Comparison of ENCODE assay signal across 21 cellular contexts in the genomic region with DNA sequence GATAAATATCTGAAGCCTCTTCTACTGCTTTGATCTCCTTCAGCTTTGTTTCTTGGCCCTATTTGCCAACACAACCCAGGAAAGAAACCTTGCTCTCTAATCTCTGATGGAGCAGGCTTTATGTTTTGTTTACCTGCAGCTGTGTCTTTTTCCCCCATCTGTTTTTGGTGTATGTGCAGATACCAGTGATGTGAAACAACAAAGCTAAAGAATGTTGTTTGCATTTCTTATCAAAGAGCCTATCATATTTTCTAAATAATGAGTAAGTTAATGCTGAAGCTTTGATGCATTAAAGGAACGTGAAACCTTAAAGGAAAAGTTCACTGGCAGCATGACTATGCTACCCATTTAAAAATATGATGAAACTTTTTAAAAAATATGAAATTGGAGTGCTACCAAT.
A peak's percentile ranks its signal among the peaks of the same experiment; 100 is the strongest.
DNase-seq lines count a peak whose midpoint lies in the region; ATAC-seq, FAIRE-seq and TF ChIP-seq lines count a peak whose summit lies in the region.
"Had no signal": no experiment of that assay in that cellular context is flagged by ENCODE, and none has a peak within 500 bp of the region (broad histone marks: within the 10 kb centered on the region; RNA-seq: fewer than 3 reads in every experiment).

No MANE protein-coding gene starts in this region.

- H4K8ac ChIP-seq in IMR-90 (ENCODE audit: low read depth in 2 of 2, low read length in 2 of 2), result no peak overlapping the region

- TF ChIP-seq POLR2A in HepG2 (IDR thresholded peaks at IDR 0.05; ENCODE audit: insufficient read depth in 1 of 2, low read depth in 2 of 2, low read length in 2 of 2) (no peak), right lobe of liver (IDR thresholded peaks at IDR 0.05) (no peak), IMR-90 (IDR thresholded peaks at IDR 0.05; ENCODE audit: low read depth, low read length) (no peak)

- H2AFZ ChIP-seq in HepG2 (ENCODE audit: low read length), result no peak overlapping the region
- no peak overlapping the region for H2AFZ ChIP-seq in IMR-90 (replicated peaks; ENCODE audit: low read length, poor library complexity)
- H2AFZ ChIP-seq: GM23248 had no signal

- H3K36me3 Mint-ChIP-seq in WTC11 (no peaks in the 10 kb centered on the region), immature natural killer cell (no peaks in the 10 kb centered on the region)
- H3K36me3 Mint-ChIP-seq in activated CD8-positive, alpha-beta T cell treated with anti-CD3 and anti-CD28 coated beads, Interleukin-2, amount 10 ng/mL, durations not matched to agents 7 days and 5 days (ENCODE audit: low read depth), result no peaks in the 10 kb centered on the region
- H3K36me3 Mint-ChIP-seq: CD4-positive, alpha-beta memory T cell had no signal

- no peaks in the 10 kb centered on the region for H3K27me3 ChIP-seq in HepG2 (ENCODE audit: control insufficient read depth in 1 of 2, insufficient read depth in 2 of 2, low read length in 2 of 2)
- no peaks in the 10 kb centered on the region for H3K27me3 ChIP-seq in right lobe of liver
- H3K27me3 ChIP-seq in IMR-90 (ENCODE audit: control insufficient read depth, insufficient read depth, low read length), result no peaks in the 10 kb centered on the region
- no peaks in the 10 kb centered on the region for H3K27me3 ChIP-seq in lower lobe of right lung (ENCODE audit: low read depth)

- peak; percentile 63 for DNase-seq in HepG2 (ENCODE audit: low spot score)
- no peak for DNase-seq in right lobe of liver
- no peak for DNase-seq in IMR-90
- DNase-seq in WTC11 (ENCODE audit: low spot score), result no peak
- no peak for DNase-seq in lower lobe of right lung
- no peak for DNase-seq in immature natural killer cell
- no peak for DNase-seq in activated CD8-positive, alpha-beta T cell treated with anti-CD3 and anti-CD28 coated beads, Interleukin-2, amount 10 ng/mL, durations not matched to agents 7 days and 5 days
- DNase-seq: 8988T; C1 segment of cervical spinal cord; Calu3; CD4-positive, alpha-beta memory T cell; COR-L47; DMS79; EL; GDM1; GM23248; H7; HCEC 1CT had no signal

- H4K91ac ChIP-seq in IMR-90 (ENCODE audit: insufficient read depth, low read depth, low read length), result no peak overlapping the region

- H3K4me3 ChIP-seq in HepG2 (replicated peaks in 1 of 3; ENCODE audit: insufficient read depth in 1 of 3, low read depth in 2 of 3, low read length in 3 of 3), result no peak overlapping the region
- H3K4me3 ChIP-seq in right lobe of liver, result no peak overlapping the region
- H3K4me3 ChIP-seq in IMR-90 (ENCODE audit: insufficient read depth, low read depth, low read length), result no peak overlapping the region
- no peak overlapping the region for H3K4me3 ChIP-seq in lower lobe of right lung
- H3K4me3 ChIP-seq: GM12878, GM23248 had no signal

- in situ Hi-C loops in HepG2 (cut with HindIII; ENCODE audit: extremely low pct_ligation_motif_present, low pct_unique_long_range_greater_than_20kb), result loop anchor here (10.0 to 25.0 kb wide), 3 partner anchors 144 to 532 kb away; no protein-coding TSS in a partner anchor
- in situ Hi-C loops in IMR-90 (cut with MboI; ENCODE audit: low sequenced_read_pairs), result loop anchor here (10.0 kb wide), 4 partner anchors 124 to 554 kb away; partner anchors contain the start of gene NEK10

- FAIRE-seq in HepG2 (lab: Jason Lieb, UNC), result no peak
- FAIRE-seq: GM12878, GM19239, H1 had no signal

- H3K4me1 ChIP-seq in HepG2 (ENCODE audit: insufficient read depth, low read length) (peaks cover 69% of the 10 kb centered on the region), right lobe of liver (peaks cover 0 to 5% (median 1%) of the 10 kb centered on the region in 4 donors), IMR-90 (ENCODE audit: control insufficient read depth, insufficient read depth, low read length) (no peaks in the 10 kb centered on the region), lower lobe of right lung (no peaks in the 10 kb centered on the region)

- H3K27ac Mint-ChIP-seq in WTC11, result no peak overlapping the region
- H3K27ac Mint-ChIP-seq in immature natural killer cell, result no peak overlapping the region
- no peak overlapping the region for H3K27ac Mint-ChIP-seq in activated CD8-positive, alpha-beta T cell treated with anti-CD3 and anti-CD28 coated beads, Interleukin-2, amount 10 ng/mL, durations not matched to agents 7 days and 5 days
- H3K27ac Mint-ChIP-seq: CD4-positive, alpha-beta memory T cell had no signal

- H3K23ac ChIP-seq in IMR-90 (ENCODE audit: low read depth, low read length), result no peak overlapping the region

- H3K27me3 Mint-ChIP-seq in WTC11 (ENCODE audit: low read depth) (no peaks in the 10 kb centered on the region), immature natural killer cell (ENCODE audit: low read depth in 3 of 3) (peaks cover 0 to 5% (median 0%) of the 10 kb centered on the region in 3 donors)
- H3K27me3 Mint-ChIP-seq in activated CD8-positive, alpha-beta T cell treated with anti-CD3 and anti-CD28 coated beads, Interleukin-2, amount 10 ng/mL, durations not matched to agents 7 days and 5 days (ENCODE audit: low read depth), result no peaks in the 10 kb centered on the region

- no peak overlapping the region for H3K18ac ChIP-seq in IMR-90 (ENCODE audit: low read depth, low read length)

- CTCF ChIA-PET in HepG2 (lab: Yijun Ruan, JAX; ENCODE audit: low intra/inter-chr PET ratio, low total read pairs), result no interaction called here
- CTCF ChIA-PET in IMR-90 (lab: Yijun Ruan, JAX), result interaction anchor here (1.2 to 1.5 kb wide), 2 partner anchors 123 to 149 kb away, joined by 3 to 9 read pairs; no protein-coding TSS in a partner anchor
- CTCF ChIA-PET in WTC11 (lab: Charles Lee), result interaction anchor here (0.9 kb wide), 1 partner anchor 123 kb away, joined by 3 read pairs; no protein-coding TSS in a partner anchor
- CTCF ChIA-PET in activated CD8-positive, alpha-beta T cell treated with anti-CD3 and anti-CD28 coated beads, Interleukin-2, amount 10 ng/mL, durations not matched to agents 7 days and 5 days (lab: Charles Lee), result interaction anchor here (1.3 to 1.6 kb wide), 2 partner anchors 123 to 551 kb away, joined by 3 to 6 read pairs; no protein-coding TSS in a partner anchor

- H3K9ac ChIP-seq in HepG2 (ENCODE audit: insufficient read depth, low read depth, low read length) (no peak overlapping the region), IMR-90 (ENCODE audit: low read depth, low read length) (no peak overlapping the region)
- H3K9ac ChIP-seq: GM23248 had no signal

- no peak for TF ChIP-seq RAD21 in HepG2 (CRISPR knock-in tag; IDR thresholded peaks at IDR 0.05)
- no peak for TF ChIP-seq RAD21 in IMR-90 (IDR thresholded peaks at IDR 0.05; ENCODE audit: low read length)

- no peak overlapping the region for H2BK5ac ChIP-seq in IMR-90 (ENCODE audit: low read depth, low read length, poor library complexity, severe bottlenecking)

- no peak overlapping the region for H2BK120ac ChIP-seq in IMR-90 (ENCODE audit: low read depth, low read length)

- no peak overlapping the region for H3K56ac ChIP-seq in IMR-90 (ENCODE audit: extremely low read depth, insufficient read depth, low read length)

- H4K5ac ChIP-seq in IMR-90 (ENCODE audit: low read depth, low read length), result no peak overlapping the region

- no peak overlapping the region for H2AK5ac ChIP-seq in IMR-90 (ENCODE audit: low read depth, low read length)

- no TSS peak for BruUV-seq in HepG2 (replicated peaks; lab: Mats Ljungman, UMichigan)
- BruUV-seq in IMR-90 (replicated peaks; lab: Mats Ljungman, UMichigan), result no TSS peak

- H3K9me1 ChIP-seq in IMR-90 (ENCODE audit: insufficient read depth, low read length), result no peaks in the 10 kb centered on the region

- peak; percentile 30; the same call in 1 of the 3 replicates for ATAC-seq in HepG2
- no peak for ATAC-seq in right lobe of liver
- peak; percentile 30; the same call in 1 of the 2 replicates for ATAC-seq in IMR-90 (ENCODE audit: low read depth)
- ATAC-seq in WTC11, result no peak
- ATAC-seq in lower lobe of right lung, result no peak
- no peak for ATAC-seq in activated CD8-positive, alpha-beta T cell treated with anti-CD3 and anti-CD28 coated beads, Interleukin-2, amount 10 ng/mL, durations not matched to agents 7 days and 5 days
- ATAC-seq: GM12878 had no signal

- no peak for TF ChIP-seq CTCF in HepG2 (CRISPR knock-in tag; IDR thresholded peaks at IDR 0.05)
- no peak for TF ChIP-seq CTCF in right lobe of liver (IDR thresholded peaks at IDR 0.05)
- no peak for TF ChIP-seq CTCF in IMR-90 (conservative IDR thresholded peaks at IDR 0.05; ENCODE audit: low read depth, low read length)
- no peak for TF ChIP-seq CTCF in WTC11 (IDR thresholded peaks at IDR 0.05)
- TF ChIP-seq CTCF in lower lobe of right lung (IDR thresholded peaks at IDR 0.05), result no peak

- H3K27ac ChIP-seq in HepG2 (ENCODE audit: extremely low read length, insufficient read depth, low read length), result peak overlapping the region; percentile 46
- no peak overlapping the region for H3K27ac ChIP-seq in right lobe of liver
- no peak overlapping the region for H3K27ac ChIP-seq in IMR-90 (ENCODE audit: insufficient read depth, low read length)
- H3K27ac ChIP-seq in lower lobe of right lung, result no peak overlapping the region
- H3K27ac ChIP-seq: GM23248 had no signal

- no peaks in the 10 kb centered on the region for H3K79me1 ChIP-seq in IMR-90 (ENCODE audit: low read depth in 1 of 2, low read length in 2 of 2)

- no peak overlapping the region for H2AK9ac ChIP-seq in IMR-90 (replicated peaks; ENCODE audit: low read depth, low read length, poor library complexity)

- H3K4me1 Mint-ChIP-seq in WTC11 (peaks cover 2% of the 10 kb centered on the region), immature natural killer cell (no peaks in the 10 kb centered on the region)
- H3K4me1 Mint-ChIP-seq in activated CD8-positive, alpha-beta T cell treated with anti-CD3 and anti-CD28 coated beads, Interleukin-2, amount 10 ng/mL, durations not matched to agents 7 days and 5 days (ENCODE audit: low read depth), result no peaks in the 10 kb centered on the region
- H3K4me1 Mint-ChIP-seq: CD4-positive, alpha-beta memory T cell had no signal

- H2BK20ac ChIP-seq in IMR-90 (ENCODE audit: low read depth, low read length), result no peak overlapping the region

- peak in 1 of 2 experiments; percentile 87; a peak in 2 of 4 replicates for TF ChIP-seq EP300 in HepG2 (IDR thresholded peaks at IDR 0.05; ENCODE audit: low read depth in 2 of 2, low read length in 2 of 2)
- peak; percentile 60; the same call in 1 of the 2 replicates for TF ChIP-seq EP300 in HepG2 (CRISPR knock-in tag; IDR thresholded peaks at IDR 0.05; ENCODE audit: borderline replicate concordance)

- H3K4me3 Mint-ChIP-seq in WTC11 (no peak overlapping the region), immature natural killer cell (no peak overlapping the region)
- no peak overlapping the region for H3K4me3 Mint-ChIP-seq in activated CD8-positive, alpha-beta T cell treated with anti-CD3 and anti-CD28 coated beads, Interleukin-2, amount 10 ng/mL, durations not matched to agents 7 days and 5 days
- H3K4me3 Mint-ChIP-seq: CD4-positive, alpha-beta memory T cell had no signal

- H3K9me3 Mint-ChIP-seq in WTC11 (peaks cover 1% of the 10 kb centered on the region), immature natural killer cell (no peaks in the 10 kb centered on the region)
- no peaks in the 10 kb centered on the region for H3K9me3 Mint-ChIP-seq in activated CD8-positive, alpha-beta T cell treated with anti-CD3 and anti-CD28 coated beads, Interleukin-2, amount 10 ng/mL, durations not matched to agents 7 days and 5 days (ENCODE audit: insufficient read depth)
- H3K9me3 Mint-ChIP-seq: CD4-positive, alpha-beta memory T cell had no signal

- no peaks in the 10 kb centered on the region for H3K79me2 ChIP-seq in HepG2 (ENCODE audit: insufficient read depth, low read length)

- H3K14ac ChIP-seq in IMR-90 (replicated peaks; ENCODE audit: low read depth, low read length), result no peak overlapping the region

- dilution Hi-C loops in IMR-90 (cut with HindIII; ENCODE audit: low sequenced_read_pairs, unreplicated experiment), result no loop called here

- H3K4me2 ChIP-seq in HepG2 (ENCODE audit: low read depth, low read length) (no peak overlapping the region), IMR-90 (ENCODE audit: low read depth, low read length) (no peak overlapping the region)

- H4K20me1 ChIP-seq in HepG2 (ENCODE audit: insufficient read depth, low read length), result no peaks in the 10 kb centered on the region
- H4K20me1 ChIP-seq in IMR-90 (ENCODE audit: insufficient read depth, low read length), result no peaks in the 10 kb centered on the region

- intact Hi-C loops in HepG2 (cut with micrococcal nuclease; ENCODE audit: unreplicated experiment) (loop anchor here (10.0 kb wide), 1 partner anchor 524 kb away; no protein-coding TSS in a partner anchor), right lobe of liver (cut with DNase I) (no loop called here), IMR-90 (cut with micrococcal nuclease) (loop anchor here (5.0 kb wide), 1 partner anchor 232 kb away; no protein-coding TSS in a partner anchor), lower lobe of right lung (cut with DNase I) (loop anchor here (10.0 kb wide), 1 partner anchor 124 kb away; no protein-coding TSS in a partner anchor)

- H3K36me3 ChIP-seq in HepG2 (replicated peaks in 1 of 2; ENCODE audit: control insufficient read depth in 1 of 2, insufficient read depth in 2 of 2, low read length in 2 of 2), result no peaks in the 10 kb centered on the region; a peak in 1 of 5 replicates
- H3K36me3 ChIP-seq in right lobe of liver, result no peaks in the 10 kb centered on the region
- H3K36me3 ChIP-seq in IMR-90 (ENCODE audit: control insufficient read depth, insufficient read depth, low read length), result no peaks in the 10 kb centered on the region
- no peaks in the 10 kb centered on the region for H3K36me3 ChIP-seq in lower lobe of right lung

- POLR2A ChIA-PET in HepG2 (lab: Yijun Ruan, JAX), result interaction anchor here (0.9 to 1.1 kb wide), 3 partner anchors 16 to 151 kb away, joined by 3 to 5 read pairs (median 3); no protein-coding TSS in a partner anchor
- POLR2A ChIA-PET in IMR-90 (lab: Charles Lee; ENCODE audit: unreplicated experiment), result no interaction called here
- POLR2A ChIA-PET in WTC11 (lab: Charles Lee), result interaction anchor here (0.5 kb wide), 1 partner anchor 368 kb away, joined by 5 read pairs; no protein-coding TSS in a partner anchor
- POLR2A ChIA-PET in activated CD8-positive, alpha-beta T cell treated with anti-CD3 and anti-CD28 coated beads, Interleukin-2, amount 10 ng/mL, durations not matched to agents 7 days and 5 days (lab: Charles Lee), result no interaction called here

- H3K9me3 ChIP-seq in HepG2 (ENCODE audit: low read length) (no peaks in the 10 kb centered on the region), right lobe of liver (no peaks in the 10 kb centered on the region), IMR-90 (ENCODE audit: control insufficient read depth, insufficient read depth, low read length) (no peaks in the 10 kb centered on the region), lower lobe of right lung (no peaks in the 10 kb centered on the region)

- WGBS in HepG2 (ENCODE audit: low lambda C conversion rate), result 9% methylated on average over 1 of the region's 1 CpG
- WGBS in right lobe of liver (ENCODE audit: insufficient coverage, low coverage, low lambda C conversion rate, missing lambda C conversion rate), result 60% methylated on average over 1 of the region's 1 CpG
- WGBS in IMR-90 (ENCODE audit: extremely low coverage in 2 of 2, insufficient read length in 1 of 2), 2 experiments, result no CpG with 5 or more reads among the region's 1 CpG

- H2BK15ac ChIP-seq in IMR-90 (ENCODE audit: low read depth, low read length), result no peak overlapping the region

- no peak overlapping the region for H3K4ac ChIP-seq in IMR-90 (ENCODE audit: low read depth, low read length)

Comparison
In these comparisons a context has a peak if more than half of its experiments do, and no peak if none do; other contexts are left out.
1. ATAC-seq: peak in HepG2 (single experiment) and IMR-90 (single experiment); none in right lobe of liver (0 of 4), WTC11 (single experiment), lower lobe of right lung (0 of 2) and activated CD8-positive, alpha-beta T cell treated with anti-CD3 and anti-CD28 coated beads, Interleukin-2, amount 10 ng/mL, durations not matched to agents 7 days and 5 days (single experiment).
2. intact Hi-C loops: an anchor here in HepG2 (10.0 kb wide), IMR-90 (5.0 kb wide) and lower lobe of right lung (10.0 kb wide); none called in right lobe of liver.
3. POLR2A ChIA-PET loops: an anchor here in HepG2 (0.9 to 1.1 kb wide) and WTC11 (0.5 kb wide); none called in IMR-90 and activated CD8-positive, alpha-beta T cell treated with anti-CD3 and anti-CD28 coated beads, Interleukin-2, amount 10 ng/mL, durations not matched to agents 7 days and 5 days.
4. Of the 50 proteins assayed by ChIP-seq in both HepG2 and WTC11: peak only in HepG2: FOXP4, IRF2 and TCF7; only in WTC11: GABPB1; in both: none; in neither: 44; mixed calls (peak in some experiments, not most) for 2.